In the genomic region with DNA sequence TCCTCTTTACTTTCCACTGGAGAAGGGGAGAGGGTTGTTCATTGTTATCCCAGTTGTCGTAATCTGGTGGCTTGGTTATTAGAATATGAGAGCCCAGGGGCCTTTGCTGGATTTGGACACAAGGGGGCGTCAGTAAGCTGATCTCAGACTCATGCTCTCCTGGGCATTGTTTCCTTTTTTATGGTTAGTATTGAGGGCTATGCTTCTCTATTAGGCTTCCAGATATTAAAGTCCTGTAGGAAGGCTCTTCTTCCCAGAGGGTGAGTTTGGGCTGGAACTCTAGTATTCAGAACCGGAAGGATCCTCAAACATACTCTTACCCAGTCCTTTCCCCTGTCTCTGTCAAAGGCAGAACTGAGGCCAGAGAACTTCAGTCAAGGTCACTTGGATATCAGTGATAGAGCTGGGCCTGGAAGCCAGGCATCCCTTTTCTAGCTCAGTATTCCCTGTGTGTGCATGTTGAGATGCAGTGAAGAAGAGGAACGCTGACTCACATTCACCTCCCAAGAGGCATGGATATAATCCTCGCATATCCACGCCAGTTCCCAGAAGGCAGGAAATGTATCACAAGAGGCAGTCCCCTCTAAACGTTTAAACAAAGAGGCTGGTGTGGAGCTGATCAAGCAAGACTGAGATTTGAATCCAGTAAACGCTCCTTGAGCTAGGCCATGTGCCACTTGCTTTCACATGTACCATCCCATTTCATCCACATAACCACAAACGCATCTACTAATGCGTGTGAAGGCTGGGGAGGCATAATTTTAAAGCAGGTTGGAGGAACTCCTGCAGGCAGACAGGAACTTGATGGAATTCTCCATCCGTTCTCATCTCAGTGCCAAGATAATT, we compare ENCODE assay signal across 8 cellular contexts. TPM values are rescaled to one million over a fixed set of nuclear protein-coding genes. Genes with fewer than 3 reads are reported as not detected.
DNase-seq lines count a peak whose midpoint lies in the region; ATAC-seq and TF ChIP-seq lines count a peak whose summit lies in the region.

No MANE protein-coding gene starts in this region.

- peak in 7 of 8 donors; percentile 29 to 83 (median 69) for ATAC-seq in heart right ventricle
- ATAC-seq in psoas muscle = peak; percentile 70 to 86 (median 79)
- ATAC-seq in GM19035 (IDR thresholded peaks at IDR 0.05; ENCODE audit: unreplicated experiment) = no peak

- H3K4me3 ChIP-seq in heart right ventricle = no peak overlapping the region
- H3K4me3 ChIP-seq in psoas muscle = no peak overlapping the region
- no peak overlapping the region for H3K4me3 ChIP-seq in uterus

- DNase-seq in DMS53 treated with DMSO at 0.1 percent for 48 hours (lab: John Stamatoyannopoulos, UW; ENCODE audit: unreplicated experiment) (peak; percentile 91), SK-N-DZ (ENCODE audit: low spot score) (peak; percentile 55), heart right ventricle (peak; percentile 61 to 76), psoas muscle (peak; percentile 50 to 74), uterus (peak; percentile 28 to 40)
- DNase-seq in activated naive CD8-positive, alpha-beta T cell treated with anti-CD3 and anti-CD28 coated beads, Interleukin-2, amount 50 U/mL, for 16 hours (ENCODE audit: low read depth, low spot score) = peak; percentile 21

- 35 to 41% methylated on average over 11 of the region's 11 CpGs for WGBS in heart right ventricle, 2 donors
- 52 to 58% (median 56%) methylated on average over 11 of the region's 11 CpGs for WGBS in psoas muscle, 3 donors

- TF ChIP-seq POLR2A in uterus (IDR thresholded peaks at IDR 0.05) = no peak

- peaks cover 0 to 98% (median 57%) of the 10 kb centered on the region in 9 donors for H3K36me3 ChIP-seq in heart right ventricle
- H3K36me3 ChIP-seq in psoas muscle (ENCODE audit: insufficient read depth in 1 of 2, low read depth in 1 of 2) = peaks cover 10 to 97% of the 10 kb centered on the region in 2 donors
- H3K36me3 ChIP-seq in uterus = no peaks in the 10 kb centered on the region

- peak; percentile 90 for TF ChIP-seq CTCF in LNCAP (IDR thresholded peaks at IDR 0.05)
- TF ChIP-seq CTCF in heart right ventricle (IDR thresholded peaks at IDR 0.05) = peak; percentile 76 to 92 (median 90)
- TF ChIP-seq CTCF in psoas muscle (IDR thresholded peaks at IDR 0.05) = peak; percentile 81
- peak; percentile 49 to 69 (median 52) for TF ChIP-seq CTCF in uterus (IDR thresholded peaks at IDR 0.05)

- intact Hi-C loops in heart right ventricle (cut with DNase I) = loop anchor here in 9 of 10 donors (1.0 to 5.0 kb wide), 10 partner anchors 53 to 263 kb away; a partner anchor contains a TSS
- intact Hi-C loops in psoas muscle (cut with DNase I) = loop anchor here (1.0 to 2.0 kb wide), 2 partner anchors 256 kb away; no protein-coding TSS in a partner anchor
- intact Hi-C loops in uterus (cut with DNase I; ENCODE audit: low total_unique reads) = no loop called here

- peak overlapping the region in 9 of 10 donors; percentile 62 to 93 (median 82) for H3K27ac ChIP-seq in heart right ventricle
- peak overlapping the region; percentile 69 for H3K27ac ChIP-seq in psoas muscle
- H3K27ac ChIP-seq in uterus = peak overlapping the region; percentile 10 to 38

- H3K4me1 ChIP-seq in heart right ventricle (peaks cover 9 to 56% (median 37%) of the 10 kb centered on the region in 9 donors), psoas muscle (peaks cover 5% of the 10 kb centered on the region), uterus (no peaks in the 10 kb centered on the region)

- H3K9me3 ChIP-seq in heart right ventricle (no peaks in the 10 kb centered on the region), psoas muscle (no peaks in the 10 kb centered on the region), uterus (no peaks in the 10 kb centered on the region)

- H3K27me3 ChIP-seq in heart right ventricle = no peaks in the 10 kb centered on the region
- no peaks in the 10 kb centered on the region for H3K27me3 ChIP-seq in psoas muscle (ENCODE audit: insufficient read depth in 3 of 3, low read length in 2 of 3)
- no peaks in the 10 kb centered on the region for H3K27me3 ChIP-seq in uterus

RNA-seq across cellular contexts. Expression of a gene that starts 41.6 kb away (rescaled TPM):
- polyA plus RNA-seq in SK-N-DZ (2014; cell fraction: cytosol; rRNA removed) = 15.8 and 20.6 TPM in 2 replicates
- polyA plus RNA-seq in SK-N-DZ (2014; cell fraction: nucleus; rRNA removed) = 39.4 and 61.3 TPM in 2 replicates
- 10 to 100 TPM; 50.9 to 58.8 (median 55.8) TPM for total RNA-seq in heart right ventricle
- 10 to 100 TPM; 13.7 to 17.8 TPM for polyA plus RNA-seq in heart right ventricle
- total RNA-seq in psoas muscle = 10 to 100 TPM; 41.7 to 50.8 (median 46.3) TPM
- polyA plus RNA-seq in psoas muscle = 10 to 100 TPM; 13.5 to 45.0 (median 14.4) TPM
- total RNA-seq in uterus = 10 to 100 TPM; 14.7 to 64.2 (median 30.7) TPM

RNA-seq across cellular contexts. Expression of a gene that starts 41.9 kb away (rescaled TPM):
- polyA plus RNA-seq in SK-N-DZ (2014; cell fraction: cytosol; rRNA removed) = 21.1 and 33.0 TPM in 2 replicates
- polyA plus RNA-seq in SK-N-DZ (2014; cell fraction: nucleus; rRNA removed) = 12.8 and 21.9 TPM in 2 replicates
- total RNA-seq in heart right ventricle (10 to 100 TPM; 21.5 to 64.9 (median 33.8) TPM), psoas muscle (10 to 100 TPM; 13.0 to 21.8 (median 17.9) TPM), uterus (10 to 100 TPM; 38.2 to 88.4 (median 63.6) TPM)
- polyA plus RNA-seq in heart right ventricle (10 to 100 TPM; 13.6 to 16.6 TPM), psoas muscle (10 to 100 TPM in 2 of 3 donors, 1 to 10 TPM in 1; 7.4 to 16.0 (median 11.6) TPM)

RNA-seq across cellular contexts. Expression of a gene that starts 54.3 kb away (rescaled TPM):
- 64.6 and 81.1 TPM in 2 replicates for polyA plus RNA-seq in SK-N-DZ (2014; cell fraction: cytosol; rRNA removed)
- polyA plus RNA-seq in SK-N-DZ (2014; cell fraction: nucleus; rRNA removed) = 66.7 and 82.8 TPM in 2 replicates
- total RNA-seq in heart right ventricle (10 to 100 TPM; 27.7 to 50.7 (median 43.8) TPM), psoas muscle (10 to 100 TPM; 28.5 to 43.3 (median 38.1) TPM), uterus (100 to 1,000 TPM in 1 of 4 donors, 10 to 100 TPM in 3; 15.0 to 234 (median 21.5) TPM)
- polyA plus RNA-seq in heart right ventricle (10 to 100 TPM; 38.5 to 41.3 TPM), psoas muscle (10 to 100 TPM; 17.3 to 34.6 (median 24.7) TPM)

RNA-seq across cellular contexts. Expression of a gene that starts 54.6 kb away (rescaled TPM):
- polyA plus RNA-seq in SK-N-DZ (2014; cell fraction: cytosol; rRNA removed) = 35.7 and 38.1 TPM in 2 replicates
- 55.4 and 61.2 TPM in 2 replicates for polyA plus RNA-seq in SK-N-DZ (2014; cell fraction: nucleus; rRNA removed)
- total RNA-seq in heart right ventricle (10 to 100 TPM in 3 of 10 donors, 1 to 10 TPM in 7; 7.9 to 12.0 (median 9.2) TPM), psoas muscle (10 to 100 TPM in 1 of 4 donors, 1 to 10 TPM in 3; 7.5 to 11.4 (median 8.7) TPM), uterus (10 to 100 TPM in 2 of 4 donors, 1 to 10 TPM in 1, under 1 TPM in 1; 0.26 to 17.1 (median 11.4) TPM)
- polyA plus RNA-seq in heart right ventricle (10 to 100 TPM; 11.2 to 18.1 TPM), psoas muscle (10 to 100 TPM in 2 of 3 donors, 1 to 10 TPM in 1; 6.4 to 10.5 (median 10.2) TPM)

Comparison
In these comparisons a context has a peak if more than half of its experiments do, and no peak if none do; other contexts are left out.
1. DNase-seq: peak in every context shown above with its lines; median percentile 91 in DMS53 treated with DMSO at 0.1 percent for 48 hours; 68 in heart right ventricle; 62 in psoas muscle; 55 in SK-N-DZ; 34 in uterus; 21 in activated naive CD8-positive, alpha-beta T cell treated with anti-CD3 and anti-CD28 coated beads, Interleukin-2, amount 50 U/mL, for 16 hours.
2. H3K27ac ChIP-seq: peak in every context shown above with its lines; median percentile 82 in heart right ventricle; 69 in psoas muscle; 24 in uterus.